Comparison of ENCODE assay signal across 8 cellular contexts in genomic region chr13:40388617-40389016, GRCh38.
DNase-seq lines count a peak whose midpoint lies in the region; ATAC-seq, FAIRE-seq and TF ChIP-seq lines count a peak whose summit lies in the region.

No MANE protein-coding gene starts in this region.

- intact Hi-C loops in CD4-positive, alpha-beta T cell (cut with DNase I, micrococcal nuclease) = loop anchor here in 1 of 2 experiments (1.0 to 5.0 kb wide), 6 partner anchors 49 to 274 kb away; no protein-coding TSS in a partner anchor

- FAIRE-seq in HTR-8/SVneo (lab: Jason Lieb, UNC) = no peak

- H3K9me3 ChIP-seq in CD4-positive, alpha-beta T cell (ENCODE audit: control insufficient read depth, low read length) = no peaks in the 10 kb centered on the region

- DNase-seq in CD4-positive, alpha-beta T cell = peak; percentile 66 to 84 (median 76)
- peak; percentile 65 to 71 for DNase-seq in activated CD4-positive, alpha-beta T cell treated with anti-CD3 and anti-CD28 coated beads, Interleukin-2, amount 50 U/mL, for 4 hours
- DNase-seq in foreskin melanocyte (peak; percentile 56), NCI-H226 (no peak), HTR-8/SVneo (ENCODE audit: insufficient read length, low spot score) (no peak)
- peak; percentile 44 for DNase-seq in stimulated activated CD8-positive, alpha-beta memory T cell treated with anti-CD3 and anti-CD28 coated beads, Interleukin-15, amount 100 ng/mL, for 24 hours (ENCODE audit: low read depth)

- no peaks in the 10 kb centered on the region for H3K36me3 Mint-ChIP-seq in CD4-positive, alpha-beta T cell (ENCODE audit: low read depth)

- POLR2A ChIA-PET in CD4-positive, alpha-beta T cell (lab: Charles Lee) = interaction anchor here (0.7 to 3.3 kb wide), 14 partner anchors 14 to 319 kb away, joined by 3 to 22 read pairs (median 6); partner anchors contain the start of gene FOXO1

- no peaks in the 10 kb centered on the region for H3K27me3 ChIP-seq in CD4-positive, alpha-beta T cell (ENCODE audit: control insufficient read depth, insufficient read depth, low read length)

- no peaks in the 10 kb centered on the region for H3K9me3 Mint-ChIP-seq in CD4-positive, alpha-beta T cell

- H3K4me1 Mint-ChIP-seq in CD4-positive, alpha-beta T cell (ENCODE audit: low read depth) = peaks cover 54% of the 10 kb centered on the region

- peak overlapping the region; percentile 77 for H3K27ac ChIP-seq in CD4-positive, alpha-beta T cell (ENCODE audit: low read depth, low read length)

- TF ChIP-seq CTCF in CD4-positive, alpha-beta T cell (IDR thresholded peaks at IDR 0.05) = no peak

- CTCF ChIA-PET in CD4-positive, alpha-beta T cell (lab: Charles Lee) = interaction anchor here (0.6 to 1.0 kb wide), 3 partner anchors 128 to 319 kb away, joined by 3 to 4 read pairs (median 3); no protein-coding TSS in a partner anchor

- no peaks in the 10 kb centered on the region for H3K27me3 Mint-ChIP-seq in CD4-positive, alpha-beta T cell

- H3K27ac Mint-ChIP-seq in CD4-positive, alpha-beta T cell = peak overlapping the region; percentile 95

- peak; percentile 89 for ATAC-seq in CD4-positive, alpha-beta T cell (ENCODE audit: poor library complexity)
- ATAC-seq in GM19455 (IDR thresholded peaks at IDR 0.05; ENCODE audit: unreplicated experiment) (peak; percentile 99), HG03565 (IDR thresholded peaks at IDR 0.05; ENCODE audit: unreplicated experiment) (peak; percentile 99)

- H3K4me3 Mint-ChIP-seq in CD4-positive, alpha-beta T cell = peak overlapping the region; percentile 82

Comparison
In these comparisons a context has a peak if more than half of its experiments do, and no peak if none do; other contexts are left out.
1. DNase-seq: peak in CD4-positive, alpha-beta T cell (10 of 10), activated CD4-positive, alpha-beta T cell treated with anti-CD3 and anti-CD28 coated beads, Interleukin-2, amount 50 U/mL, for 4 hours (2 of 2), foreskin melanocyte (single experiment) and stimulated activated CD8-positive, alpha-beta memory T cell treated with anti-CD3 and anti-CD28 coated beads, Interleukin-15, amount 100 ng/mL, for 24 hours (single experiment); none in NCI-H226 (single experiment) and HTR-8/SVneo (single experiment).
2. Peak in every context shown above with its lines, with median percentiles within 50 percentile points of each other: ATAC-seq.